Comparison of ENCODE assay signal across 9 cellular contexts in genomic region chr10:30059209-30060107, GRCh38. TPM values are rescaled to one million over a fixed set of nuclear protein-coding genes. Genes with fewer than 3 reads are reported as not detected.
A peak's percentile ranks its signal among the peaks of the same experiment; 100 is the strongest.
DNase-seq lines count a peak whose midpoint lies in the region; ATAC-seq and TF ChIP-seq lines count a peak whose summit lies in the region.
"Had no signal": no experiment of that assay in that cellular context is flagged by ENCODE, and none has a peak within 500 bp of the region (broad histone marks: within the 10 kb centered on the region; RNA-seq: fewer than 3 reads in every experiment).

A gene with protein sequence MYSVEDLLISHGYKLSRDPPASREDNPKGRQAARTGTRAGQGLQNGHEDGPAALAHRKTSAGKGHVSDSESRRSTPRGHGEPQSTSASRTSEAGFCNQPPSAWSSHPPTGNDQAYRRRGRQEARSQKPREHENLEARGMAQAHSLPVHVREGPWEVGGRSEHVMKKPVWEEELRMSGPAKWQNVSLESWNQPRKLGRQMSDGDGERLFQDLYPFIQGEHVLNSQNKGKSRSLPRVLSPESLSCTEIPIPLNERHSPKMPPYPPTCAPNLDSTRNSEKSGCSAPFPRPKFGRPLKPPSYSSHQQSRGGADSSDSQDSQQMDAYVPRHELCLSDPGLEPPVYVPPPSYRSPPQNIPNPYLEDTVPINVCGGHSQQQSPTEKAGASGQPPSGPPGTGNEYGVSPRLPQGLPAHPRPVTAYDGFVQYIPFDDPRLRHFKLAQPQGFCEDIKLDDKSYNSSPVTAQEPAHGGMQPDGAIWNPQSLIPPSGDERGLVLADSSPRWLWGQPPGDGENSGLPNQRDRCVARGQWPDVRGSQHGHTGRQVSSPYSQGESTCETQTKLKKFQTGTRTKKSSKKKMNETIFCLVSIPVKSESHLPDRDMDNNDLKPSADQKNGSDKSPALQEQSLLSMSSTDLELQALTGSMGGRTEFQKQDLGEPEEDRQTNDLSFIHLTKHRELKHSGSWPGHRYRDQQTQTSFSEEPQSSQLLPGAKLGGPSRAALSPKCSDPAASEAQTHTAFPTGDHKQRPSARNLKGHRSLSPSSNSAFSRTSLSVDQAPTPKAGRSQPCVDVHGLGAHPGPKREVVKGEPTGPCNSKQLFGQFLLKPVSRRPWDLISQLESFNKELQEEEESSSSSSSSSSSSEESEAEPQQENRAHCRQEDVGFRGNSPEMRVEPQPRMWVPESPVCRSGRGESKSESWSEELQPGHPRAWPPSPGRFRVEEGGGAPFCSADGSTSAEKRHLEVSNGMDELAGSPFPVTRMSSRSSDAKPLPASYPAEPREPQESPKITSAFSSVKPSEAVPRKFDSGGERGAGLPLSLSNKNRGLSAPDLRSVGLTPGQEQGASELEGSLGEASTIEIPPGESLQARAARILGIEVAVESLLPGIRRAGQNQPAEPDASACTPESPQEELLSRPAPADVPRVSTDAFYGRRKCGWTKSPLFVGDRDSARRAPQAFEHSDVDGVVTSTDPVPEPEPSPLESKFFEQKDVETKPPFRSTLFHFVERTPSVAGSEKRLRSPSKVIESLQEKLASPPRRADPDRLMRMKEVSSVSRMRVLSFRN (N-terminal part only) (minus strand): TSS chr10:30059586. CDS start chr10:30047812, 11,774 bp downstream.

- peaks cover 5% of the 10 kb centered on the region for H3K4me1 Mint-ChIP-seq in CD4-positive, alpha-beta T cell (ENCODE audit: low read depth)
- H3K4me1 Mint-ChIP-seq in activated naive CD4-positive, alpha-beta T cell treated with anti-CD3 and anti-CD28 coated beads, Interleukin-2, amount 10 ng/mL, durations not matched to agents 7 days and 5 days, result peaks cover 7% of the 10 kb centered on the region
- peaks cover 19% of the 10 kb centered on the region for H3K4me1 Mint-ChIP-seq in neural crest cell

- no peak within 1 kb of the TSS for H3K27ac Mint-ChIP-seq in CD4-positive, alpha-beta T cell
- no peak within 1 kb of the TSS for H3K27ac Mint-ChIP-seq in activated naive CD4-positive, alpha-beta T cell treated with anti-CD3 and anti-CD28 coated beads, Interleukin-2, amount 10 ng/mL, durations not matched to agents 7 days and 5 days
- H3K27ac Mint-ChIP-seq in neural crest cell (ENCODE audit: unreplicated experiment), result peak within 1 kb of the TSS; percentile 6

- no peaks in the 10 kb centered on the region for H3K9me3 Mint-ChIP-seq in CD4-positive, alpha-beta T cell
- H3K9me3 Mint-ChIP-seq in activated naive CD4-positive, alpha-beta T cell treated with anti-CD3 and anti-CD28 coated beads, Interleukin-2, amount 10 ng/mL, durations not matched to agents 7 days and 5 days, result no peaks in the 10 kb centered on the region
- no peaks in the 10 kb centered on the region for H3K9me3 Mint-ChIP-seq in neural crest cell

- H3K27me3 Mint-ChIP-seq in CD4-positive, alpha-beta T cell, result peaks cover 87% of the 10 kb centered on the region
- peaks cover 90% of the 10 kb centered on the region for H3K27me3 Mint-ChIP-seq in activated naive CD4-positive, alpha-beta T cell treated with anti-CD3 and anti-CD28 coated beads, Interleukin-2, amount 10 ng/mL, durations not matched to agents 7 days and 5 days
- peaks cover 70% of the 10 kb centered on the region for H3K27me3 Mint-ChIP-seq in neural crest cell (ENCODE audit: low read depth)

- intact Hi-C loops in CD4-positive, alpha-beta T cell (cut with DNase I, micrococcal nuclease), result loop anchor here in 1 of 2 experiments (5.0 kb wide), 1 partner anchor 37 kb away; no protein-coding TSS in a partner anchor

- ATAC-seq in CD4-positive, alpha-beta T cell (ENCODE audit: poor library complexity), result peak; percentile 71
- ATAC-seq in thoracic aorta (ENCODE audit: insufficient number of reproducible peaks, low FRiP score, low read depth) (peak; percentile 68), GM21737 (IDR thresholded peaks at IDR 0.05; ENCODE audit: unreplicated experiment) (no peak)

- CTCF ChIA-PET in CD4-positive, alpha-beta T cell (lab: Charles Lee), result no interaction called here
- CTCF ChIA-PET in activated naive CD4-positive, alpha-beta T cell treated with anti-CD3 and anti-CD28 coated beads, Interleukin-2, amount 10 ng/mL, durations not matched to agents 7 days and 5 days (lab: Charles Lee), result no interaction called here

- H3K36me3 ChIP-seq in HAP-1 (replicated peaks) (no peaks in the 10 kb centered on the region), thoracic aorta (no peaks in the 10 kb centered on the region)

- in situ Hi-C loops in HAP-1 (cut with MboI; ENCODE audit: low sequenced_read_pairs), result no loop called here

- H3K4me3 Mint-ChIP-seq in CD4-positive, alpha-beta T cell, result peak within 1 kb of the TSS; percentile 28
- H3K4me3 Mint-ChIP-seq in activated naive CD4-positive, alpha-beta T cell treated with anti-CD3 and anti-CD28 coated beads, Interleukin-2, amount 10 ng/mL, durations not matched to agents 7 days and 5 days, result peak within 1 kb of the TSS; percentile 46
- H3K4me3 Mint-ChIP-seq in neural crest cell, result peak within 1 kb of the TSS; percentile 84

- H3K9me3 ChIP-seq in CD4-positive, alpha-beta T cell (ENCODE audit: control insufficient read depth, low read length), result no peaks in the 10 kb centered on the region
- H3K9me3 ChIP-seq in HAP-1 (no peaks in the 10 kb centered on the region), thoracic aorta (no peaks in the 10 kb centered on the region)

- no peak within 1 kb of the TSS for H3K27ac ChIP-seq in CD4-positive, alpha-beta T cell (ENCODE audit: low read depth, low read length)
- H3K27ac ChIP-seq in thoracic aorta, result peak within 1 kb of the TSS; percentile 55 to 89
- H3K27ac ChIP-seq: HL-60 had no signal

- no peak for TF ChIP-seq CTCF in CD4-positive, alpha-beta T cell (IDR thresholded peaks at IDR 0.05)
- TF ChIP-seq CTCF in neural crest cell (conservative IDR thresholded peaks at IDR 0.05) (no peak), thoracic aorta (IDR thresholded peaks at IDR 0.05) (peak; percentile 15)

- POLR2A ChIA-PET in CD4-positive, alpha-beta T cell (lab: Charles Lee), result interaction anchor here (0.5 kb wide), 1 partner anchor 32 kb away, joined by 3 read pairs; no protein-coding TSS in a partner anchor

- no peaks in the 10 kb centered on the region for H3K36me3 Mint-ChIP-seq in CD4-positive, alpha-beta T cell (ENCODE audit: low read depth)
- no peaks in the 10 kb centered on the region for H3K36me3 Mint-ChIP-seq in activated naive CD4-positive, alpha-beta T cell treated with anti-CD3 and anti-CD28 coated beads, Interleukin-2, amount 10 ng/mL, durations not matched to agents 7 days and 5 days
- no peaks in the 10 kb centered on the region for H3K36me3 Mint-ChIP-seq in neural crest cell (ENCODE audit: low read depth)

- DNase-seq in CD4-positive, alpha-beta T cell, result peak in 8 of 10 experiments; percentile 12 to 52 (median 32)
- DNase-seq in HAP-1 (ENCODE audit: low spot score in 2 of 2) (peak; percentile 49 to 85), RPMI7951 (ENCODE audit: low read depth) (peak; percentile 14), globus pallidus (ENCODE audit: low spot score) (peak; percentile 11), neural crest cell (ENCODE audit: low read depth, low spot score) (peak; percentile 67), thoracic aorta (ENCODE audit: low spot score) (no peak)
- DNase-seq in activated naive CD4-positive, alpha-beta T cell treated with anti-CD3 and anti-CD28 coated beads, Interleukin-2, amount 10 ng/mL, durations not matched to agents 7 days and 5 days, result peak; percentile 72

- H3K4me1 ChIP-seq in HAP-1 (peaks cover 3% of the 10 kb centered on the region; the same call in 1 of the 2 replicates), thoracic aorta (ENCODE audit: control insufficient read depth in 1 of 2, low read depth in 2 of 2) (peaks cover 19 to 50% of the 10 kb centered on the region in 2 donors)

- H3K4me3 ChIP-seq in HAP-1 (peak within 1 kb of the TSS; percentile 46), thoracic aorta (peak within 1 kb of the TSS; percentile 90)

- H3K27me3 ChIP-seq in CD4-positive, alpha-beta T cell (ENCODE audit: control insufficient read depth, insufficient read depth, low read length), result peaks cover 71% of the 10 kb centered on the region
- H3K27me3 ChIP-seq in HAP-1 (ENCODE audit: low read depth) (no peaks in the 10 kb centered on the region), thoracic aorta (replicated peaks; ENCODE audit: insufficient read depth) (no peaks in the 10 kb centered on the region)

RNA-seq across cellular contexts. Expression of the gene that starts here (rescaled TPM):
- total RNA-seq in CD4-positive, alpha-beta T cell, result not detected
- 0.49 and 1.2 TPM in 2 replicates for total RNA-seq in RPMI7951 (2014; rRNA removed; shearing (Covaris generic))
- total RNA-seq in neural crest cell, result 0.61 and 1.2 TPM in 2 replicates
- total RNA-seq in thoracic aorta, result 100 to 1,000 TPM in 1 of 2 donors, 10 to 100 TPM in 1; 46.3 to 103 TPM

Comparison
In these comparisons a context has a peak if more than half of its experiments do, and no peak if none do; other contexts are left out.
1. RNA of the gene that starts here (total RNA-seq): 46.3 to 103 TPM in thoracic aorta; 0.49 to 1.2 TPM in RPMI7951, 0.61 to 1.2 TPM in neural crest cell and not detected in CD4-positive, alpha-beta T cell; every median in the first group is over 10 times any median in the second.
2. Peak in DNase-seq and ATAC-seq in CD4-positive, alpha-beta T cell; RNA of the gene not detected or under 1 TPM.
3. H3K4me3 Mint-ChIP-seq: peak in every context shown above with its lines; median percentile 84 in neural crest cell; 46 in activated naive CD4-positive, alpha-beta T cell treated with anti-CD3 and anti-CD28 coated beads, Interleukin-2, amount 10 ng/mL, durations not matched to agents 7 days and 5 days; 28 in CD4-positive, alpha-beta T cell.